In the genomic region with DNA sequence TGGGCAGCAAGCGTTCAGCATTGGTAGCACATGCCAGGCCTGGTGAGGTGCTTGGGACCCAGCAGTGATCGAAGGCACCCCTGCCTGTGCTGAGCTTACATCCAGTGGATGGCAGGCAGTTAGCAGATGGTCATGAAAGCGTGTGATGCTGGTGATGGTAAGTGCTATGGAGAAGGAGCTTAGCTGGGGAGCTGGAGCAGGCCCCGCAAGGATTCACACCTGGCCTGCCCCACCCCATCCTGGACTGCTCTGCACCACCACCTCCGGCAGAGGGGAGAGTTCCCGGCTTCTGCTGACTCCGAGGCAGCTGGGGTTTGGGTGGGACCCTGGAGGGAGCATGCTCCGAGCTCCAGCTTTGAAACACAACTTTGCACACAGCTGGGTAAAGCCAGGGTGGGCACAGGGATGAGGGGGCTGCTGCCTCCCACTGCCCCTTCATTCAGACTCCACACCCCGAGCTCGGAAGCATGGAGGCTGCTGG, we compare ENCODE assay signal across 31 cellular contexts. TPM values are rescaled to one million over a fixed set of nuclear protein-coding genes. Genes with fewer than 3 reads are reported as not detected.
"Had no signal": no experiment of that assay in that cellular context is flagged by ENCODE, and none has a peak within 500 bp of the region (broad histone marks: within the 10 kb centered on the region; RNA-seq: fewer than 3 reads in every experiment).

No MANE protein-coding gene starts in this region.

- H3K27ac ChIP-seq: coronary artery, esophagus squamous epithelium, left lung, neural progenitor cell, prostate gland, right atrium auricular region, stomach, thyroid gland, vagina had no signal

- H3K9ac ChIP-seq: neural progenitor cell had no signal

- DNase-seq: dermis blood vessel endothelial cell; effector memory CD4-positive, alpha-beta T cell; erythroblast; esophagus squamous epithelium; foreskin melanocyte; head of caudate nucleus; left cardiac atrium; left lung; mammary epithelial cell; mesendoderm; midbrain; naive thymus-derived CD4-positive, alpha-beta T cell; nucleus accumbens; stimulated activated CD4-positive, alpha-beta T cell treated with anti-CD3 and anti-CD28 coated beads, Interleukin-2, amount 100 ng/mL, for 24 hours; stimulated activated CD4-positive, alpha-beta T cell treated with anti-CD3 and anti-CD28 coated beads, Interleukin-4, amount 100 ng/mL, for 24 hours; stimulated activated naive CD4-positive, alpha-beta T cell treated with Interleukin-2 at 50 U/mL for 16 hours; stomach; thyroid gland; trophoblast cell had no signal

- H3K36me3 ChIP-seq: esophagus squamous epithelium, left lung, neural progenitor cell, prostate gland, right atrium auricular region, stomach, thyroid gland, vagina had no signal

- H3K4me2 ChIP-seq: neural progenitor cell had no signal

- H2AFZ ChIP-seq: neural progenitor cell had no signal

- H3K4me1 ChIP-seq: esophagus squamous epithelium, left lung, right atrium auricular region, stomach, thyroid gland, vagina had no signal

- H3K4me3 ChIP-seq: coronary artery, esophagus squamous epithelium, left lung, neural progenitor cell, prostate gland, right atrium auricular region, stomach, thyroid gland, vagina had no signal

- H3K27me3 ChIP-seq: right atrium auricular region, thyroid gland, vagina had no signal

- ATAC-seq: left cardiac atrium; left lung; naive thymus-derived CD4-positive, alpha-beta T cell; sciatic nerve; stimulated activated effector memory CD8-positive, alpha-beta T cell treated with anti-CD3 and anti-CD28 coated beads, Interleukin-12 subunit alpha, Interleukin-12 subunit beta, amount 100 ng/mL, for 72 hours had no signal

- FAIRE-seq: endometrium had no signal

- H3K9me3 ChIP-seq: esophagus squamous epithelium, left lung, prostate gland, right atrium auricular region, stomach, thyroid gland, vagina had no signal

RNA-seq across cellular contexts. Expression of gene MPPED1, which starts 16.2 kb away (rescaled TPM):
- total RNA-seq: dermis blood vessel endothelial cell; esophagus squamous epithelium; kidney epithelial cell; left lung; mammary epithelial cell; mucosa of gallbladder; naive thymus-derived CD4-positive, alpha-beta T cell; osteocyte; right atrium auricular region; subcutaneous adipose tissue; thyroid gland had no signal
- polyA plus RNA-seq: mammary epithelial cell; naive thymus-derived CD4-positive, alpha-beta T cell had no signal
